Comparison of ENCODE assay signal across 10 cellular contexts in genomic region chr16:87723224-87723619, GRCh38. TPM values are rescaled to one million over a fixed set of nuclear protein-coding genes. Genes with fewer than 3 reads are reported as not detected.
A peak's percentile ranks its signal among the peaks of the same experiment; 100 is the strongest.
DNase-seq lines count a peak whose midpoint lies in the region; TF ChIP-seq lines count a peak whose summit lies in the region.
"Had no signal": no experiment of that assay in that cellular context is flagged by ENCODE, and none has a peak within 500 bp of the region (broad histone marks: within the 10 kb centered on the region; RNA-seq: fewer than 3 reads in every experiment).

No MANE protein-coding gene starts in this region.

- H3K9me3 ChIP-seq in WERI-Rb-1 (ENCODE audit: severe bottlenecking), result no peaks in the 10 kb centered on the region
- no peaks in the 10 kb centered on the region for H3K9me3 ChIP-seq in left ventricle myocardium inferior (replicated peaks)
- no peaks in the 10 kb centered on the region for H3K9me3 ChIP-seq in esophagus squamous epithelium

- H3K4me3 ChIP-seq in WERI-Rb-1 (ENCODE audit: low read depth, low read length), result no peak overlapping the region
- no peak overlapping the region for H3K4me3 ChIP-seq in left ventricle myocardium inferior
- no peak overlapping the region for H3K4me3 ChIP-seq in esophagus squamous epithelium
- H3K4me3 ChIP-seq: SK-N-MC had no signal

- 37 to 73% methylated on average over 3 to 10 of the region's 12 CpGs for WGBS in esophagus squamous epithelium, 2 donors

- intact Hi-C loops in left ventricle myocardium inferior (cut with micrococcal nuclease), result no loop called here
- intact Hi-C loops in esophagus squamous epithelium (cut with DNase I), result no loop called here

- H3K36me3 ChIP-seq in WERI-Rb-1 (no peaks in the 10 kb centered on the region), left ventricle myocardium inferior (peaks cover 25% of the 10 kb centered on the region), esophagus squamous epithelium (peaks cover 0 to 90% (median 0%) of the 10 kb centered on the region in 3 donors)

- H3K4me1 ChIP-seq in left ventricle myocardium inferior (peaks cover 15% of the 10 kb centered on the region), esophagus squamous epithelium (peaks cover 0 to 8% (median 0%) of the 10 kb centered on the region in 3 donors)

- peak overlapping the region; percentile 86 for H3K27ac ChIP-seq in WERI-Rb-1
- H3K27ac ChIP-seq in left ventricle myocardium inferior (replicated peaks), result no peak overlapping the region
- no peak overlapping the region for H3K27ac ChIP-seq in substantia nigra (ENCODE audit: low read depth, low read length, poor library complexity, severe bottlenecking)
- no peak overlapping the region for H3K27ac ChIP-seq in esophagus squamous epithelium
- H3K27ac ChIP-seq: 22Rv1, SK-N-MC had no signal

- H3K27me3 ChIP-seq in WERI-Rb-1 (ENCODE audit: insufficient read depth, low read depth, severe bottlenecking), result no peaks in the 10 kb centered on the region
- no peaks in the 10 kb centered on the region for H3K27me3 ChIP-seq in left ventricle myocardium inferior (ENCODE audit: low read depth)
- H3K27me3 ChIP-seq in esophagus squamous epithelium, result no peaks in the 10 kb centered on the region

- TF ChIP-seq CTCF in WERI-Rb-1 (IDR thresholded peaks at IDR 0.05; ENCODE audit: low read depth, low read length) (no peak), left ventricle myocardium inferior (IDR thresholded peaks at IDR 0.05; ENCODE audit: borderline replicate concordance) (no peak), esophagus squamous epithelium (IDR thresholded peaks at IDR 0.05) (no peak)

- no peak for TF ChIP-seq POLR2A in esophagus squamous epithelium (IDR thresholded peaks at IDR 0.05)

- DNase-seq in NCI-H146 (lab: John Stamatoyannopoulos, UW) (peak; percentile 27), NCI-H146 treated with DMSO at 0.1 percent for 48 hours (lab: John Stamatoyannopoulos, UW; ENCODE audit: unreplicated experiment) (no peak), NCI-H1105 treated with DMSO at 0.1 percent for 48 hours (lab: John Stamatoyannopoulos, UW) (peak; percentile 94), WERI-Rb-1 (peak; percentile 91), left ventricle myocardium inferior (peak; percentile 57), substantia nigra (lab: John Stamatoyannopoulos, UW) (peak in 47 of 49 donors; percentile 25 to 91 (median 75)), esophagus squamous epithelium (lab: John Stamatoyannopoulos, UW) (no peak), T-helper 1 cell (no peak)

RNA-seq across cellular contexts. Expression of gene KLHDC4, which starts 42.6 kb away (rescaled TPM):
- total RNA-seq in left ventricle myocardium inferior (11.7 TPM), esophagus squamous epithelium (10 to 100 TPM; 16.2 to 29.4 (median 21.5) TPM)

Comparison
In these comparisons a context has a peak if more than half of its experiments do, and no peak if none do; other contexts are left out.
1. DNase-seq: peak in NCI-H146 (single experiment), NCI-H1105 treated with DMSO at 0.1 percent for 48 hours (single experiment), WERI-Rb-1 (single experiment), left ventricle myocardium inferior (single experiment) and substantia nigra (47 of 49); none in NCI-H146 treated with DMSO at 0.1 percent for 48 hours (single experiment), esophagus squamous epithelium (single experiment) and T-helper 1 cell (0 of 5).